In the genomic region with DNA sequence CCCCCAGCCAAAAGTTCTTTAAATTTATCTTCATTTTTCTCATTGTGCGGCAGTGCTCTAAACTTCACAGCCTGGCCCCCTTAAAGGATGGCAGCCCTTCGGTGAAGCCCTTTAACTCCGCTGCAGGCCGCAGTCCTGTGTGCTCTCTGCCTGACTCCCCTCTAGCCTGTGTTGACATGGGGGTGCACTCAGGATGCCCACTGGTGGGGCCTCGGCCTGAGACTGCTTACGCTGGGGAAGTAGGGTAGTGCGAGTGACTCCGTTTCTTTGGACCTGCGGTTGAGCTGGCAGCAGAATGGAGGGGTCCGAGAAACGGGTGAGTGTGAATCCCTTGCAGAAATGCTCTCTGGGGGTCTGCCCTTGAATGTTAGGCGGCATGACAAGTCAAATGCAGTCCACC, we compare ENCODE assay signal across 1 cellular context.
TF ChIP-seq lines count a peak whose summit lies in the region.

No MANE protein-coding gene starts in this region.

TF ChIP-seq in GM12878, 131 proteins besides CTCF, POLR2A, EP300 and RAD21 (continued from another document):
- TF ChIP-seq, protein P1, sequence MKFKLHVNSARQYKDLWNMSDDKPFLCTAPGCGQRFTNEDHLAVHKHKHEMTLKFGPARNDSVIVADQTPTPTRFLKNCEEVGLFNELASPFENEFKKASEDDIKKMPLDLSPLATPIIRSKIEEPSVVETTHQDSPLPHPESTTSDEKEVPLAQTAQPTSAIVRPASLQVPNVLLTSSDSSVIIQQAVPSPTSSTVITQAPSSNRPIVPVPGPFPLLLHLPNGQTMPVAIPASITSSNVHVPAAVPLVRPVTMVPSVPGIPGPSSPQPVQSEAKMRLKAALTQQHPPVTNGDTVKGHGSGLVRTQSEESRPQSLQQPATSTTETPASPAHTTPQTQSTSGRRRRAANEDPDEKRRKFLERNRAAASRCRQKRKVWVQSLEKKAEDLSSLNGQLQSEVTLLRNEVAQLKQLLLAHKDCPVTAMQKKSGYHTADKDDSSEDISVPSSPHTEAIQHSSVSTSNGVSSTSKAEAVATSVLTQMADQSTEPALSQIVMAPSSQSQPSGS (IDR thresholded peaks at IDR 0.05; ENCODE audit: low read length) = no peak
- TF ChIP-seq ZNF24 (IDR thresholded peaks at IDR 0.05) = no peak
- TF ChIP-seq SUZ12 (IDR thresholded peaks at IDR 0.05; ENCODE audit: unreplicated experiment) = no peak
- TF ChIP-seq CBFB (IDR thresholded peaks at IDR 0.05; ENCODE audit: low read depth) = no peak
- no peak for TF ChIP-seq YBX1 (IDR thresholded peaks at IDR 0.05)
- TF ChIP-seq CREM (IDR thresholded peaks at IDR 0.05; ENCODE audit: low read depth) = no peak
- no peak for TF ChIP-seq NBN (IDR thresholded peaks at IDR 0.05)
- no peak for TF ChIP-seq BMI1 (IDR thresholded peaks at IDR 0.05; ENCODE audit: borderline replicate concordance)
- no peak for TF ChIP-seq CHD2 (IDR thresholded peaks at IDR 0.05; ENCODE audit: borderline replicate concordance, low read depth, low read length)
